Comparison of ENCODE assay signal across 1 cellular context in genomic region chr2:206086683-206087350, GRCh38.
TF ChIP-seq lines count a peak whose summit lies in the region.

No MANE protein-coding gene starts in this region.

TF ChIP-seq in GM23338, 12 proteins besides CTCF, POLR2A, EP300 and RAD21 (continued from another document):
- TF ChIP-seq REST (IDR thresholded peaks at IDR 0.05; ENCODE audit: unreplicated experiment) = no peak
- TF ChIP-seq ZNF331 (CRISPR knock-in tag; IDR thresholded peaks at IDR 0.05; ENCODE audit: low read depth) = no peak
